ENCODE assay signal across 8 cellular contexts in the genomic region with DNA sequence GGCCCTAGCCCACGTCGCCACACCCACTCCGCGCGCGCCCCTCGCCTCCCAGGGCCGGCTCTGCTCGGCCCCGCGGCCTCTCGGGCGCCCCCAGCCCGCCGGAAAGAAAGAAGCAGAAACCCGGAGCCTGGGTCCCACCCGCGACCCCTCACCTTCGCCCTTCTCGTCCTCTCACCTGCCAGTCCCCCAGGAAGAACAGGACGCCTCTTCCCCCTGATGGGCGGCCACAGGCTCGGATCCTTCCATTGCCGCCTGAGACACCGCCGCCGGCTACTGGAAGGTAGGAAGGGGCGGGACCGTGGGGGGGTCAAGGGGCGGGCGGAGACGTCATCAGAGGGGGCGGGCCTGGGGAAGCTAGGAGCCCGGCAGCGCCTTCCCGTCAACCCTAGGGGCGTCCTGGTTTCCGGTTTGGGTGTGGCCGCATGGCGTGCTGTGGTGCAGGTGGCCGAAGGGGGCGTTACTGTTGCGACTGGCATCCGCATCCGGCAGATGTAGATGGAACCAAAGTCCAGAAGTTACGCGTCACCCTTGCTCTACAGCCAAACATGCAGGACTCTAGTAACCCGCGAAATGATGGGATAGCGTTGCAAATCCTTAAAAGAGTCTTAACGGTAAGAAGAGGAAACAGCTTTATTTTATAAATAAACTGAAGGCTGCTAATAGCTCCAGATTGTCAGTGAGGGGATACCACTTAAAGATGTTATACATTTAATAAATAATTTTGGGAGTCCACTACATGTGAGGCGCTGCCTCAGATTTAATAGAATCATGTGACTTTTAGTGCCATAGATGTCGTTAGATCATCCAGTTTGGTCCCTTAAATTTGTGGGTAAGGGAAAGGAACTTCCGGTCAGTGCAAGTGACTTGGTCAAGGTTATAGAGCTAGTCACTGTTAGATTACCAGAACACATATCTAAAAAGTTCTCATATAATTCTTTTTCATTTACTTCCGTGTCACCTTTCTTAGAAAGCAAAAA. TPM values are rescaled to one million over a fixed set of nuclear protein-coding genes. Genes with fewer than 3 reads are reported as not detected.
DNase-seq lines count a peak whose midpoint lies in the region; ATAC-seq lines count a peak whose summit lies in the region.

A gene (minus strand): TSS at position 282 of the 977 bp plus-strand sequence. CDS start 36 bp downstream, at position 246.

- no CpG with 5 or more reads among the region's 55 CpGs for WGBS in mesendoderm (ENCODE audit: extremely low coverage, insufficient coverage, low lambda C conversion rate)

- H3K27ac Mint-ChIP-seq in activated CD8-positive, alpha-beta memory T cell treated with anti-CD3 and anti-CD28 coated beads, Interleukin-2, amount 10 ng/mL, durations not matched to agents 7 days and 5 days, result peak within 1 kb of the TSS; percentile 95

- peak within 1 kb of the TSS; percentile 56 for H4K8ac ChIP-seq in mesendoderm (ENCODE audit: low read depth, low read length)

- H3K27me3 ChIP-seq in HUES48 (ENCODE audit: control insufficient read depth, insufficient read depth, low read length) (no peaks in the 10 kb centered on the region), NT2/D1 (ENCODE audit: insufficient read depth, insufficient read length) (no peaks in the 10 kb centered on the region), endocrine pancreas (ENCODE audit: control insufficient read depth, insufficient read depth, low read length) (no peaks in the 10 kb centered on the region), mesendoderm (ENCODE audit: insufficient read depth, low read length, poor library complexity) (no peaks in the 10 kb centered on the region)

- no peaks in the 10 kb centered on the region for H3K27me3 Mint-ChIP-seq in activated CD8-positive, alpha-beta memory T cell treated with anti-CD3 and anti-CD28 coated beads, Interleukin-2, amount 10 ng/mL, durations not matched to agents 7 days and 5 days

- H2AK5ac ChIP-seq in mesendoderm (ENCODE audit: low read length), result no peak within 1 kb of the TSS

- DNase-seq in D341Med (ENCODE audit: low spot score) (peak; percentile 98), NT2/D1 (ENCODE audit: low read depth, low spot score) (peak; percentile 82), mesendoderm (peak; percentile 98)
- DNase-seq in activated CD8-positive, alpha-beta memory T cell treated with anti-CD3 and anti-CD28 coated beads, Interleukin-2, amount 10 ng/mL, durations not matched to agents 7 days and 5 days, result peak; percentile 98
- peak; percentile 92 for DNase-seq in stimulated activated CD8-positive, alpha-beta memory T cell treated with anti-CD3 and anti-CD28 coated beads, Interleukin-15, amount 100 ng/mL, for 1 hour (ENCODE audit: low read depth)

- peak within 1 kb of the TSS; percentile 85 for H3K27ac ChIP-seq in HUES48 (ENCODE audit: low read depth, low read length)
- H3K27ac ChIP-seq in mesendoderm (ENCODE audit: low read depth, low read length), result peak within 1 kb of the TSS; percentile 78

- peaks cover 8% of the 10 kb centered on the region for H3K9me3 Mint-ChIP-seq in activated CD8-positive, alpha-beta memory T cell treated with anti-CD3 and anti-CD28 coated beads, Interleukin-2, amount 10 ng/mL, durations not matched to agents 7 days and 5 days (ENCODE audit: low read depth)

- no peak within 1 kb of the TSS for H3K18ac ChIP-seq in mesendoderm (ENCODE audit: low read length)

- H3K4me1 ChIP-seq in HUES48 (ENCODE audit: control insufficient read depth, insufficient read depth, low read length), result no peaks in the 10 kb centered on the region; the same call in 1 of the 2 replicates
- no peaks in the 10 kb centered on the region for H3K4me1 ChIP-seq in NT2/D1 (ENCODE audit: insufficient read depth, insufficient read length)
- H3K4me1 ChIP-seq in endocrine pancreas (ENCODE audit: control insufficient read depth, insufficient read depth, low read length), result peaks cover 10% of the 10 kb centered on the region
- no peaks in the 10 kb centered on the region for H3K4me1 ChIP-seq in mesendoderm (ENCODE audit: control insufficient read depth, low read depth, low read length)

- H2BK120ac ChIP-seq in mesendoderm (ENCODE audit: low read depth, low read length), result no peak within 1 kb of the TSS

- H3K36me3 Mint-ChIP-seq in activated CD8-positive, alpha-beta memory T cell treated with anti-CD3 and anti-CD28 coated beads, Interleukin-2, amount 10 ng/mL, durations not matched to agents 7 days and 5 days, result peaks cover 52% of the 10 kb centered on the region

- ATAC-seq in GM21390 (IDR thresholded peaks at IDR 0.05; ENCODE audit: unreplicated experiment), result peak; percentile 97
- peak; percentile 95 for ATAC-seq in activated CD8-positive, alpha-beta memory T cell treated with anti-CD3 and anti-CD28 coated beads, Interleukin-2, amount 10 ng/mL, durations not matched to agents 7 days and 5 days

- H3K23ac ChIP-seq in mesendoderm (ENCODE audit: low read length), result no peak within 1 kb of the TSS

- H3K4me3 ChIP-seq in HUES48 (ENCODE audit: low read depth, low read length) (peak within 1 kb of the TSS; percentile 83), NT2/D1 (ENCODE audit: insufficient read length, low read depth) (peak within 1 kb of the TSS; percentile 55), endocrine pancreas (ENCODE audit: control insufficient read depth, insufficient read depth, low read length) (peak within 1 kb of the TSS; percentile 93), mesendoderm (ENCODE audit: low read length) (peak within 1 kb of the TSS; percentile 84)

- no peak within 1 kb of the TSS for H2BK15ac ChIP-seq in mesendoderm (replicated peaks; ENCODE audit: low read depth)

- H3K9ac ChIP-seq in HUES48 (ENCODE audit: low read depth, low read length) (peak within 1 kb of the TSS; percentile 82), NT2/D1 (ENCODE audit: insufficient read length, low read depth) (peak within 1 kb of the TSS; percentile 73), endocrine pancreas (ENCODE audit: control insufficient read depth, insufficient read depth, low read length) (peak within 1 kb of the TSS; percentile 81), mesendoderm (ENCODE audit: low read length) (peak within 1 kb of the TSS; percentile 87)

- H3K9me3 ChIP-seq in HUES48 (ENCODE audit: control insufficient read depth, insufficient read depth, low read length) (no peaks in the 10 kb centered on the region), NT2/D1 (ENCODE audit: insufficient read depth, low read length) (no peaks in the 10 kb centered on the region), endocrine pancreas (ENCODE audit: control insufficient read depth, low read length) (no peaks in the 10 kb centered on the region)

- peaks cover 11% of the 10 kb centered on the region; the same call in 1 of the 2 replicates for H3K36me3 ChIP-seq in HUES48 (ENCODE audit: control insufficient read depth, insufficient read depth, low read length)
- H3K36me3 ChIP-seq in NT2/D1 (ENCODE audit: insufficient read depth, insufficient read length, low read length), result peaks cover 8% of the 10 kb centered on the region
- peaks cover 2% of the 10 kb centered on the region for H3K36me3 ChIP-seq in endocrine pancreas (ENCODE audit: control insufficient read depth, insufficient read depth, low read length)
- no peaks in the 10 kb centered on the region for H3K36me3 ChIP-seq in mesendoderm (ENCODE audit: control insufficient read depth, insufficient read depth, low read length)

- CTCF ChIA-PET in activated CD8-positive, alpha-beta memory T cell treated with anti-CD3 and anti-CD28 coated beads, Interleukin-2, amount 10 ng/mL, durations not matched to agents 7 days and 5 days (lab: Charles Lee), result interaction anchor here (1.0 to 2.5 kb wide), 10 partner anchors 10 to 157 kb away, joined by 3 to 8 read pairs (median 4); a partner anchor contains a TSS

- H3K79me2 ChIP-seq in mesendoderm (ENCODE audit: control insufficient read depth, insufficient read depth, low read length), result peaks cover 25% of the 10 kb centered on the region

- peak within 1 kb of the TSS; percentile 44 for H3K4me2 ChIP-seq in mesendoderm (ENCODE audit: low read length)

- H3K79me1 ChIP-seq in mesendoderm (ENCODE audit: low read length), result peaks cover 7% of the 10 kb centered on the region

- H3K4me3 Mint-ChIP-seq in activated CD8-positive, alpha-beta memory T cell treated with anti-CD3 and anti-CD28 coated beads, Interleukin-2, amount 10 ng/mL, durations not matched to agents 7 days and 5 days, result peak within 1 kb of the TSS; percentile 80

- no peak within 1 kb of the TSS for H3K4ac ChIP-seq in mesendoderm (ENCODE audit: low read depth, low read length)

- no peak within 1 kb of the TSS for H4K5ac ChIP-seq in mesendoderm (ENCODE audit: low read length)

- H3K4me1 Mint-ChIP-seq in activated CD8-positive, alpha-beta memory T cell treated with anti-CD3 and anti-CD28 coated beads, Interleukin-2, amount 10 ng/mL, durations not matched to agents 7 days and 5 days, result peaks cover 60% of the 10 kb centered on the region

- peak within 1 kb of the TSS; percentile 89 for H3K56ac ChIP-seq in mesendoderm (ENCODE audit: low read length)

- no peak within 1 kb of the TSS for H2BK5ac ChIP-seq in mesendoderm (ENCODE audit: low read length)

RNA-seq across cellular contexts. Expression of the gene that starts here (rescaled TPM):
- 10 to 100 TPM; 88.2 to 91.2 TPM for total RNA-seq in activated CD8-positive, alpha-beta memory T cell treated with anti-CD3 and anti-CD28 coated beads, Interleukin-2, amount 10 ng/mL, durations not matched to agents 7 days and 5 days
- 39.0 TPM for polyA plus RNA-seq in mesendoderm (2013, experiment 1 of 2)
- polyA plus RNA-seq in mesendoderm (2013, experiment 2 of 2), result 36.8 TPM

Comparison
In these comparisons a context has a peak if more than half of its experiments do, and no peak if none do; other contexts are left out.
1. Peak in every context shown above with its lines: DNase-seq, ATAC-seq, H3K4me3 ChIP-seq and H3K27ac ChIP-seq.